In the genomic region with DNA sequence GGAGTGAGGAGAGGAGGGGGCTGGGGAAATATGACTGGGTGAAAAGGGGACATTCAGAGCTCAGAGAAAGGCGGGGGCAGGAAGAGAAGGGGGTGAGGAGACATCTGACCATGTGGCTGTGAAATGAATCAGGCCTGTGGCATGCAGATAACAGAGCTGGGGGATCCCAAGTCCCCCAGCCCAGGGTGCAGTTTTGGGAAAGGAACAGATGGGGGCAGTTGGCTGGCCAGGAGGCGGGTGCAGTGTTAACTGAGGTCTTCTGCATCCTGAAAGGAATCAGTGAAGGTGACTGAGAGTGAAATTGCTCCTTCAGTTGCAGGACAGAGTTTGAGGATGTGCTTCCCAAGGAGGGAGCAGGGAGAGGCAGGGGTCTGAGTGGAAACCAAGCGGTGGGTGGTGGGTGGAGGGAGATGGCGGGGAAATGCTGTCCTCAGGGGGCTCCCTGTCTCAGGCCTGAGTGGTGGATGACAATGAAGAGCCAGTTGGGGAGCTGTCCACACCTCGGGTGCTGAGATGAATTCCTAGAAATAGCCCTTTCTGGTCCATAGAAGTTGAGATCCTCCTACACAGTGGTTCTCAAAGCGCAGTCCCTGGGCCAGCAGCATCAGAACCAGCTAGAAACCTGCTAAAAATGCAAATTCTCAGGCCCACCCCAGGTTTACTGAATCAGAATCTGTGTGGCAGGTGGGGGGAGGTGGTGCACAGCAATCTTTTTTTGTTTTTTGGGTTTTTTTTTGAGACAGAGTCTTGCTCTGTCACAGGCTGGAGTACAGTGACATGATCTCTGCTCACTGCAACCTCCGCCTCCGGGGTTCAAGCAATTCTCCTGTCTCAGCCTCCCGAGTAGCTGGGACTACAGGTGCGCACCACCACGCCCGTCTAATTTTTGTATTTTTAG, we compare ENCODE assay signal across 1 cellular context.
A peak's percentile ranks its signal among the peaks of the same experiment; 100 is the strongest.
TF ChIP-seq lines count a peak whose summit lies in the region.

No MANE protein-coding gene starts in this region.

TF ChIP-seq in K562, 482 proteins besides CTCF, POLR2A, EP300 and RAD21 (continued from another document):
- TF ChIP-seq, protein P1, sequence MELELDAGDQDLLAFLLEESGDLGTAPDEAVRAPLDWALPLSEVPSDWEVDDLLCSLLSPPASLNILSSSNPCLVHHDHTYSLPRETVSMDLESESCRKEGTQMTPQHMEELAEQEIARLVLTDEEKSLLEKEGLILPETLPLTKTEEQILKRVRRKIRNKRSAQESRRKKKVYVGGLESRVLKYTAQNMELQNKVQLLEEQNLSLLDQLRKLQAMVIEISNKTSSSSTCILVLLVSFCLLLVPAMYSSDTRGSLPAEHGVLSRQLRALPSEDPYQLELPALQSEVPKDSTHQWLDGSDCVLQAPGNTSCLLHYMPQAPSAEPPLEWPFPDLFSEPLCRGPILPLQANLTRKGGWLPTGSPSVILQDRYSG (tag; conservative IDR thresholded peaks at IDR 0.05; ENCODE audit: low read depth), result peak; percentile 71; the same call in 1 of the 2 replicates
- no peak for TF ChIP-seq ZNF79 (CRISPR knock-in tag; IDR thresholded peaks at IDR 0.05; ENCODE audit: low read depth)
- TF ChIP-seq DMBX1 (CRISPR knock-in tag; IDR thresholded peaks at IDR 0.05; ENCODE audit: borderline replicate concordance), result peak; percentile 85
- no peak for TF ChIP-seq NR2C1 (IDR thresholded peaks at IDR 0.05)
- TF ChIP-seq NR2C1 (tag; IDR thresholded peaks at IDR 0.05), result 0 out of 2 replicates have a peak, but pooled peaks have one; percentile 22
- peak; percentile 85; the same call in 1 of the 2 replicates for TF ChIP-seq ZNF197 (CRISPR knock-in tag; IDR thresholded peaks at IDR 0.05; ENCODE audit: low read depth)
- TF ChIP-seq, protein P2, sequence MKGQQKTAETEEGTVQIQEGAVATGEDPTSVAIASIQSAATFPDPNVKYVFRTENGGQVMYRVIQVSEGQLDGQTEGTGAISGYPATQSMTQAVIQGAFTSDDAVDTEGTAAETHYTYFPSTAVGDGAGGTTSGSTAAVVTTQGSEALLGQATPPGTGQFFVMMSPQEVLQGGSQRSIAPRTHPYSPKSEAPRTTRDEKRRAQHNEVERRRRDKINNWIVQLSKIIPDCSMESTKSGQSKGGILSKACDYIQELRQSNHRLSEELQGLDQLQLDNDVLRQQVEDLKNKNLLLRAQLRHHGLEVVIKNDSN (CRISPR knock-in tag; IDR thresholded peaks at IDR 0.05), result no peak
- TF ChIP-seq HDAC2 (IDR thresholded peaks at IDR 0.05), result peak; percentile 60; the same call in 1 of the 2 replicates
- TF ChIP-seq XRCC3 (IDR thresholded peaks at IDR 0.05), result no peak
- TF ChIP-seq ZNF766 (CRISPR knock-in tag; conservative IDR thresholded peaks at IDR 0.05), result peak; percentile 76; the same call in 1 of the 2 replicates
- TF ChIP-seq HCFC1 (IDR thresholded peaks at IDR 0.05; ENCODE audit: low read depth, low read length), result 0 out of 2 replicates have a peak, but pooled peaks have one; percentile 18
TF ChIP-seq in K562: peak in this region for 30.
